9 cellular contexts compared by ENCODE assay signal in the genomic region with DNA sequence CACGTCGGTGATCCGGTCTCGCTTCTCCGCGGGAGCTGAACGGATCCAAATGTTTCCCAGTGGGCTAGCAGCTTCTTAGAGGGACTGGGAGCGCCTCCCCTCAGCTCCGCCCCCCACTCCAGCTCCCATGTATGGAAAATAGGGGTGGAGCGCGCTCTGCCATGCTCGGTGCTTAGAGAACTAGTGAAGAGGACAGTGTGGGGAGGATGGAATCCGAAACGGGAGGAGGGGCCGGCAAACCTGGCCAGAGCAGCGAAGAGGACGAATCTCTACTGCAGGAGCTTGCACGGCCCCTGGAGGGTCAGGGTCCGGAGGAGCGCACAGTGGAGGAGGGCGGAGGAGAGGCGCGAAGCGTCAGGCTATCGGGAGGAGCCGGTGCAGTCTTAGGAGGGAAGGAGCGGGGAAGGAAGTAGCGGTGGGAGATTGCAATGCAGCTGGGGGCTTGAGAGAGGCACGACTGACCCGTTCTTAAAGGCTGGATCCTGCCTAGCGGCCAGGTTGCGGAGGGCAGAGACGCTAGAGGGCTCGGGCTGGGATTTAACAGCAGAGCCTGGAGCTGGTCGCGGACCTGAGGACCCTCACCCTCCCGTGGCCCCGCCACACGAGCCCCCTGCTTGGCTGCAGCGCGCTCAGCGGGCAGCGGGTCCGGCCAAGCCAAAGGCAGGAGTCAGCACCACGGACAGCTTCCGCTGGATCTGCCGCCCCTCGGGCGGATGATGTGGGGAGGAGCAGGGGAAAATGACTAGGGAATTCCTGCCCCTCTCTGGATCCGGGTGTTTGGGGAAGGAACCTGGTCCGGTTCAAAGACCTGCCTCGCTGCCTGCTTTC. TPM values are rescaled to one million over a fixed set of nuclear protein-coding genes. Genes with fewer than 3 reads are reported as not detected.
DNase-seq lines count a peak whose midpoint lies in the region; ATAC-seq and TF ChIP-seq lines count a peak whose summit lies in the region.
"Had no signal": no experiment of that assay in that cellular context is flagged by ENCODE, and none has a peak within 500 bp of the region (broad histone marks: within the 10 kb centered on the region; RNA-seq: fewer than 3 reads in every experiment).

PRLHR (minus strand) TSS at position 51 of the 828 bp plus-strand sequence. CDS start 404 bp downstream, outside the sequence.

- no peak for TF ChIP-seq CTCF in nephron progenitor cell (IDR thresholded peaks at IDR 0.05)

- H3K27me3 Mint-ChIP-seq in nephron progenitor cell (ENCODE audit: low read depth, poor library complexity) = peaks cover 94% of the 10 kb centered on the region

- no peak within 1 kb of the TSS for H3K27ac Mint-ChIP-seq in nephron progenitor cell
- H3K27ac Mint-ChIP-seq: memory B cell had no signal

- H3K4me1 Mint-ChIP-seq in nephron progenitor cell = peaks cover 16% of the 10 kb centered on the region

- H3K9me3 Mint-ChIP-seq in nephron progenitor cell = peaks cover 3% of the 10 kb centered on the region
- H3K9me3 Mint-ChIP-seq: memory B cell had no signal

- DNase-seq in DMS53 (lab: John Stamatoyannopoulos, UW) (peak; percentile 93), M059J (ENCODE audit: low read depth) (peak; percentile 9), dermis microvascular lymphatic vessel endothelial cell (ENCODE audit: low read depth in 2 of 2) (peak; percentile 1 to 33), nephron progenitor cell (peak; percentile 93), cerebellar cortex (ENCODE audit: low spot score) (no peak)
- DNase-seq in effector memory CD4-positive, alpha-beta T cell = no peak
- DNase-seq: NCI-H1105 had no signal

- H3K36me3 Mint-ChIP-seq in nephron progenitor cell (ENCODE audit: low read depth) = no peaks in the 10 kb centered on the region
- H3K36me3 Mint-ChIP-seq: memory B cell had no signal

- peaks cover 9% of the 10 kb centered on the region for H3K4me1 ChIP-seq in effector memory CD4-positive, alpha-beta T cell (ENCODE audit: control insufficient read depth, insufficient read depth, low read length, poor library complexity, severe bottlenecking)

- no peak within 1 kb of the TSS for H3K4me3 ChIP-seq in effector memory CD4-positive, alpha-beta T cell (ENCODE audit: insufficient read depth, low read depth, low read length, poor library complexity, severe bottlenecking)

- no peaks in the 10 kb centered on the region for H3K36me3 ChIP-seq in effector memory CD4-positive, alpha-beta T cell (ENCODE audit: control insufficient read depth, insufficient read depth, low read length)

- H3K27ac ChIP-seq in effector memory CD4-positive, alpha-beta T cell (ENCODE audit: insufficient read depth, low read length, poor library complexity, severe bottlenecking) = no peak within 1 kb of the TSS

- peak within 1 kb of the TSS; percentile 42 for H3K4me3 Mint-ChIP-seq in nephron progenitor cell
- H3K4me3 Mint-ChIP-seq: memory B cell had no signal

- no peak for ATAC-seq in GM18907 (IDR thresholded peaks at IDR 0.05; ENCODE audit: unreplicated experiment)

- H3K9me3 ChIP-seq in effector memory CD4-positive, alpha-beta T cell (ENCODE audit: control insufficient read depth, low read length) = no peaks in the 10 kb centered on the region

- peaks cover 29% of the 10 kb centered on the region for H3K27me3 ChIP-seq in effector memory CD4-positive, alpha-beta T cell (replicated peaks; ENCODE audit: control insufficient read depth, insufficient read depth, low read length, poor library complexity, severe bottlenecking)

RNA-seq across cellular contexts. Expression of gene PRLHR, which starts in this region (rescaled TPM):
- not detected in 2 replicates for total RNA-seq in M059J (2014; rRNA removed; shearing (Covaris generic))
- total RNA-seq in dermis microvascular lymphatic vessel endothelial cell = not detected in 2 replicates

Comparison
In these comparisons a context has a peak if more than half of its experiments do, and no peak if none do; other contexts are left out.
1. Peak in DNase-seq in M059J; RNA of the gene not detected or under 1 TPM.
2. Peak in DNase-seq in dermis microvascular lymphatic vessel endothelial cell; RNA of the gene not detected or under 1 TPM.
3. DNase-seq: peak in DMS53 (single experiment) and nephron progenitor cell (single experiment); none in cerebellar cortex (single experiment) and effector memory CD4-positive, alpha-beta T cell (0 of 3).